Comparison of ENCODE assay signal across 25 cellular contexts in genomic region chr14:50620341-50620740, GRCh38. TPM values are rescaled to one million over a fixed set of nuclear protein-coding genes. Genes with fewer than 3 reads are reported as not detected.
DNase-seq lines count a peak whose midpoint lies in the region; TF ChIP-seq lines count a peak whose summit lies in the region.
"Had no signal": no experiment of that assay in that cellular context is flagged by ENCODE, and none has a peak within 500 bp of the region (broad histone marks: within the 10 kb centered on the region; RNA-seq: fewer than 3 reads in every experiment).

No MANE protein-coding gene starts in this region.

- no peak overlapping the region for H3K27ac Mint-ChIP-seq in osteocyte (ENCODE audit: unreplicated experiment)
- H3K27ac Mint-ChIP-seq: activated T-cell treated with anti-CD3 and anti-CD28 coated beads, Interleukin-2, amount 50 U/mL, for 24 hours; natural killer cell treated with Interleukin-12 subunit alpha and Interleukin-12 subunit beta and Interleukin-15 and Interleukin-18, amount 100 ng/mL, for 72 hours had no signal

- DNase-seq in EL = peak; percentile 55
- DNase-seq in RWPE1 (ENCODE audit: low spot score) = peak; percentile 0
- peak; percentile 28 for DNase-seq in dermis blood vessel endothelial cell
- DNase-seq in lung microvascular endothelial cell (ENCODE audit: low read depth in 2 of 2) = peak; percentile 24 to 30
- DNase-seq in NCI-H1436 (lab: John Stamatoyannopoulos, UW) = no peak
- DNase-seq in islet precursor cell = no peak
- DNase-seq in NCI-H748 treated with DMSO at 0.1 percent for 48 hours (lab: John Stamatoyannopoulos, UW) = no peak
- no peak for DNase-seq in osteocyte (ENCODE audit: extremely low spot score, unreplicated experiment)
- DNase-seq: activated CD4-positive, alpha-beta T cell treated with anti-CD3 and anti-CD28 coated beads for 4 hours; activated T-cell treated with anti-CD3 and anti-CD28 coated beads, Interleukin-2, amount 50 U/mL, for 24 hours; Calu3; DND-41; foreskin melanocyte; left ventricle myocardium superior; MM.1S; NCI-H2107; posterior cingulate gyrus; right lobe of liver; stimulated activated naive CD4-positive, alpha-beta T cell treated with Interleukin-2 at 50 U/mL for 16 hours; T-helper 2 cell; thyroid gland had no signal

- no peaks in the 10 kb centered on the region for H3K27me3 Mint-ChIP-seq in osteocyte (ENCODE audit: unreplicated experiment)
- H3K27me3 Mint-ChIP-seq: activated T-cell treated with anti-CD3 and anti-CD28 coated beads, Interleukin-2, amount 50 U/mL, for 24 hours; IgD-negative memory B cell had no signal

- H3K36me3 Mint-ChIP-seq in osteocyte (ENCODE audit: unreplicated experiment) = peaks cover 10% of the 10 kb centered on the region
- H3K36me3 Mint-ChIP-seq: natural killer cell treated with Interleukin-12 subunit alpha and Interleukin-12 subunit beta and Interleukin-15 and Interleukin-18, amount 100 ng/mL, for 72 hours had no signal

- no peak overlapping the region for H3K27ac ChIP-seq in RWPE1
- H3K27ac ChIP-seq: BLaER1 treated with 17β-estradiol and CSF1 and Interleukin-3, amounts not matched to agents 10 nM and 100 nM; epithelial cell of prostate; right lobe of liver; thyroid gland had no signal

- peaks cover 11% of the 10 kb centered on the region for H3K4me1 Mint-ChIP-seq in osteocyte (ENCODE audit: unreplicated experiment)

- H3K9me3 Mint-ChIP-seq in osteocyte (ENCODE audit: unreplicated experiment) = no peaks in the 10 kb centered on the region
- H3K9me3 Mint-ChIP-seq: activated T-cell treated with anti-CD3 and anti-CD28 coated beads, Interleukin-2, amount 50 U/mL, for 24 hours; IgD-negative memory B cell; natural killer cell treated with Interleukin-12 subunit alpha and Interleukin-12 subunit beta and Interleukin-15 and Interleukin-18, amount 100 ng/mL, for 72 hours had no signal

- no peak for TF ChIP-seq CTCF in RWPE1 (conservative IDR thresholded peaks at IDR 0.05; ENCODE audit: low read depth)
- no peak for TF ChIP-seq CTCF in osteocyte (IDR thresholded peaks at IDR 0.05)

- POLR2A ChIA-PET in RWPE1 (lab: Yijun Ruan, JAX; ENCODE audit: low non-redundant PET) = no interaction called here

- H3K4me3 Mint-ChIP-seq in osteocyte (ENCODE audit: unreplicated experiment) = no peak overlapping the region
- H3K4me3 Mint-ChIP-seq: activated T-cell treated with anti-CD3 and anti-CD28 coated beads, Interleukin-2, amount 50 U/mL, for 24 hours; IgD-negative memory B cell; natural killer cell treated with Interleukin-12 subunit alpha and Interleukin-12 subunit beta and Interleukin-15 and Interleukin-18, amount 100 ng/mL, for 72 hours had no signal

- CTCF ChIA-PET in RWPE1 (lab: Yijun Ruan, JAX) = interaction anchor here (0.6 to 1.3 kb wide), 3 partner anchors 11 to 231 kb away, joined by 3 to 5 read pairs (median 4); no protein-coding TSS in a partner anchor

RNA-seq across cellular contexts. Expression of gene SAV1, which starts 47.8 kb away (rescaled TPM):
- total RNA-seq in dermis blood vessel endothelial cell = 26.4 and 28.1 TPM in 2 replicates
- total RNA-seq in lung microvascular endothelial cell = 13.7 and 14.1 TPM in 2 replicates
- 47.9 and 48.4 TPM in 2 replicates for total RNA-seq in osteocyte

Comparison
In these comparisons a context has a peak if more than half of its experiments do, and no peak if none do; other contexts are left out.
1. DNase-seq: peak in EL (single experiment), RWPE1 (single experiment), dermis blood vessel endothelial cell (single experiment) and lung microvascular endothelial cell (2 of 2); none in NCI-H1436 (single experiment), islet precursor cell (single experiment), NCI-H748 treated with DMSO at 0.1 percent for 48 hours (single experiment) and osteocyte (single experiment).